In genomic region chr18:58438161-58438983, GRCh38 we compare ENCODE assay signal across 8 cellular contexts.
DNase-seq lines count a peak whose midpoint lies in the region; ATAC-seq and TF ChIP-seq lines count a peak whose summit lies in the region.

No MANE protein-coding gene starts in this region.

- H3K27ac Mint-ChIP-seq in Caco-2 (ENCODE audit: unreplicated experiment), result peak overlapping the region; percentile 36

- TF ChIP-seq CTCF in Caco-2 (IDR thresholded peaks at IDR 0.05; ENCODE audit: insufficient read depth in 1 of 2, low read depth in 1 of 2, low read length in 1 of 2, severe bottlenecking in 1 of 2, unreplicated experiment in 1 of 2) (no peak), psoas muscle (IDR thresholded peaks at IDR 0.05) (no peak), tibial artery (IDR thresholded peaks at IDR 0.05) (no peak)

- no peaks in the 10 kb centered on the region for H3K9me3 ChIP-seq in Caco-2
- H3K9me3 ChIP-seq in effector memory CD4-positive, alpha-beta T cell (ENCODE audit: control insufficient read depth, low read length), result no peaks in the 10 kb centered on the region
- no peaks in the 10 kb centered on the region for H3K9me3 ChIP-seq in psoas muscle
- H3K9me3 ChIP-seq in tibial artery, result no peaks in the 10 kb centered on the region

- CTCF ChIA-PET in Caco-2 (lab: Charles Lee), result no interaction called here

- no peaks in the 10 kb centered on the region for H3K36me3 Mint-ChIP-seq in Caco-2 (ENCODE audit: insufficient read depth, unreplicated experiment)

- H3K4me1 Mint-ChIP-seq in Caco-2 (ENCODE audit: low read depth, unreplicated experiment), result peaks cover 19% of the 10 kb centered on the region

- no peaks in the 10 kb centered on the region for H3K36me3 ChIP-seq in Caco-2 (ENCODE audit: control insufficient read depth, insufficient read depth, low read length)
- no peaks in the 10 kb centered on the region for H3K36me3 ChIP-seq in effector memory CD4-positive, alpha-beta T cell (ENCODE audit: control insufficient read depth, insufficient read depth, low read length)
- H3K36me3 ChIP-seq in psoas muscle (ENCODE audit: insufficient read depth in 1 of 2, low read depth in 1 of 2), result no peaks in the 10 kb centered on the region
- no peaks in the 10 kb centered on the region for H3K36me3 ChIP-seq in tibial artery

- no peaks in the 10 kb centered on the region for H3K27me3 ChIP-seq in Caco-2 (replicated peaks; ENCODE audit: control insufficient read depth, insufficient read depth, low read length)
- H3K27me3 ChIP-seq in effector memory CD4-positive, alpha-beta T cell (replicated peaks; ENCODE audit: control insufficient read depth, insufficient read depth, low read length, poor library complexity, severe bottlenecking), result no peaks in the 10 kb centered on the region
- H3K27me3 ChIP-seq in psoas muscle (ENCODE audit: insufficient read depth in 3 of 3, low read length in 2 of 3), result no peaks in the 10 kb centered on the region
- H3K27me3 ChIP-seq in tibial artery, result no peaks in the 10 kb centered on the region

- no TSS peak for BruUV-seq in Caco-2 (replicated peaks; lab: Mats Ljungman, UMichigan)

- H3K27me3 Mint-ChIP-seq in Caco-2 (ENCODE audit: insufficient read depth, unreplicated experiment), result no peaks in the 10 kb centered on the region

- peaks cover 10% of the 10 kb centered on the region for H3K4me1 ChIP-seq in Caco-2
- no peaks in the 10 kb centered on the region for H3K4me1 ChIP-seq in effector memory CD4-positive, alpha-beta T cell (ENCODE audit: control insufficient read depth, insufficient read depth, low read length, poor library complexity, severe bottlenecking)
- no peaks in the 10 kb centered on the region for H3K4me1 ChIP-seq in psoas muscle
- H3K4me1 ChIP-seq in tibial artery, result no peaks in the 10 kb centered on the region

- peak; percentile 22 to 49 for DNase-seq in Caco-2
- DNase-seq in LoVo (ENCODE audit: low spot score), result peak; percentile 15
- no peak for DNase-seq in effector memory CD4-positive, alpha-beta T cell
- DNase-seq in psoas muscle, result no peak
- no peak for DNase-seq in COR-L47 (lab: John Stamatoyannopoulos, UW)
- no peak for DNase-seq in A172 (ENCODE audit: low spot score)
- DNase-seq in tibial artery, result no peak

- no peak overlapping the region for H3K4me3 Mint-ChIP-seq in Caco-2 (ENCODE audit: unreplicated experiment)

- H3K27ac ChIP-seq in effector memory CD4-positive, alpha-beta T cell (ENCODE audit: insufficient read depth, low read length, poor library complexity, severe bottlenecking), result no peak overlapping the region
- H3K27ac ChIP-seq in psoas muscle (no peak overlapping the region), tibial artery (no peak overlapping the region)

- H3K4me3 ChIP-seq in Caco-2 (ENCODE audit: low read depth, low read length) (no peak overlapping the region), psoas muscle (peak overlapping the region; percentile 38), tibial artery (no peak overlapping the region)
- H3K4me3 ChIP-seq in effector memory CD4-positive, alpha-beta T cell (ENCODE audit: insufficient read depth, low read depth, low read length, poor library complexity, severe bottlenecking), result peak overlapping the region; percentile 43

- WGBS in psoas muscle, 3 donors, result 35 to 42% (median 36%) methylated on average over 6 of the region's 6 CpGs

- ATAC-seq in psoas muscle (peak in 1 of 4 donors; percentile 16), GM19467 (IDR thresholded peaks at IDR 0.05; ENCODE audit: unreplicated experiment) (no peak)

- no peaks in the 10 kb centered on the region for H3K9me3 Mint-ChIP-seq in Caco-2 (ENCODE audit: unreplicated experiment)

- POLR2A ChIA-PET in Caco-2 (lab: Charles Lee), result no interaction called here

- intact Hi-C loops in Caco-2 (cut with micrococcal nuclease; ENCODE audit: unreplicated experiment) (no loop called here), psoas muscle (cut with DNase I) (no loop called here), tibial artery (cut with DNase I; ENCODE audit: low total_unique reads) (no loop called here)

Comparison
In these comparisons a context has a peak if more than half of its experiments do, and no peak if none do; other contexts are left out.
1. DNase-seq: peak in Caco-2 (2 of 2) and LoVo (single experiment); none in effector memory CD4-positive, alpha-beta T cell (0 of 3), psoas muscle (0 of 2), COR-L47 (single experiment), A172 (single experiment) and tibial artery (0 of 2).
2. H3K4me3 ChIP-seq: peak in effector memory CD4-positive, alpha-beta T cell (single experiment) and psoas muscle (single experiment); none in Caco-2 (single experiment) and tibial artery (0 of 2).